ENCODE assay signal across 9 cellular contexts in the genomic region with DNA sequence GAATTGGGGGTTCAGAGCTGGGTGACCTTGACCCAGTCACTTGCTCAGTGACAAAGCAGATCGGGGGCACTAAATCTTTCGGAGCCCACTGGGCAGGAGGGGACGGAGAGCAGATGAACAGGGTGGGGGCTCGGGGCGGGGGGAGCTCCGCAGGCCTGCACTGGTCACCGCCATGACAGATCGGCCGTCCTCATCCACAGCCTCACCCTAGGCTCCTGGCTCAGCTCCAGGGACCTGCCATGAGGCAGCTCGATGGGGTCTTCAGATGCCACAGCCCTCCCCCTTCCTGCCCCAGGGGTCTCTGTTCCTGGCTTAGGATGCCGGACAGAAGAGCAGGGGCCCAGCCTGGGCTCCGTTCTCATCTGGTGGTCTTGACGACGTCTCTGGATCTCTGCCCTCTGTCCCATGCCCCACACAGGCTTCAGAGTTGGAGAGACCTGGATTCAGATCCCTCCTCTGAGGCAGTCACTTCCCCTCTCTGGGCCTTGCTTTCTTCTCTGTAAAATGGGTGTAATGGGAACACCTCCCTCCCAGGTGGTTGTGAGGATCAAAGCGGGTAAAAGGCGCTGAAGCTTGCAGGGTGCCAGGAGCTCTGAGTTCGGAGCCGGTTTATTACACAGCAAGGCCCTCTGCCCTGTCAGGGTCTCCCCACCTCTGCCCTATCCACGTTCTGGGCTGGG. TPM values are rescaled to one million over a fixed set of nuclear protein-coding genes. Genes with fewer than 3 reads are reported as not detected.
DNase-seq lines count a peak whose midpoint lies in the region; TF ChIP-seq lines count a peak whose summit lies in the region.
"Had no signal": no experiment of that assay in that cellular context is flagged by ENCODE, and none has a peak within 500 bp of the region (broad histone marks: within the 10 kb centered on the region; RNA-seq: fewer than 3 reads in every experiment).

No MANE protein-coding gene starts in this region.

- no peaks in the 10 kb centered on the region for H3K27me3 Mint-ChIP-seq in T-helper 1 cell treated with Interleukin-12 subunit alpha and Interleukin-12 subunit beta and Interleukin-4 antibody, amounts not matched to agents 30 μg/mL and 1 μg/mL, for 36 hours (ENCODE audit: low read depth)
- no peaks in the 10 kb centered on the region for H3K27me3 Mint-ChIP-seq in Calu3 (ENCODE audit: unreplicated experiment)

- TF ChIP-seq CTCF in WERI-Rb-1 (IDR thresholded peaks at IDR 0.05; ENCODE audit: low read depth, low read length) (no peak), fibroblast of the aortic adventitia (IDR thresholded peaks at IDR 0.05; ENCODE audit: insufficient read depth, low read length) (no peak), tibial nerve (IDR thresholded peaks at IDR 0.05) (no peak), Calu3 (IDR thresholded peaks at IDR 0.05; ENCODE audit: unreplicated experiment) (no peak)

- no peak for TF ChIP-seq POLR2A in tibial nerve (IDR thresholded peaks at IDR 0.05)

- CTCF ChIA-PET in Calu3 (lab: Charles Lee), result interaction anchor here (0.6 kb wide), 1 partner anchor 145 kb away, joined by 5 read pairs; no protein-coding TSS in a partner anchor

- H3K36me3 ChIP-seq in WERI-Rb-1 (peaks cover 6% of the 10 kb centered on the region), skeletal muscle satellite cell (ENCODE audit: insufficient read depth, low read length) (no peaks in the 10 kb centered on the region), tibial nerve (no peaks in the 10 kb centered on the region)

- peak overlapping the region; percentile 96 for H3K4me2 ChIP-seq in skeletal muscle satellite cell (ENCODE audit: low read length)

- peak overlapping the region; percentile 98 for H3K4me3 Mint-ChIP-seq in T-helper 1 cell treated with Interleukin-12 subunit alpha and Interleukin-12 subunit beta and Interleukin-4 antibody, amounts not matched to agents 30 μg/mL and 1 μg/mL, for 36 hours
- H3K4me3 Mint-ChIP-seq in Calu3 (ENCODE audit: low read depth, unreplicated experiment), result no peak overlapping the region

- peak overlapping the region; percentile 57 for H3K27ac Mint-ChIP-seq in T-helper 1 cell treated with Interleukin-12 subunit alpha and Interleukin-12 subunit beta and Interleukin-4 antibody, amounts not matched to agents 30 μg/mL and 1 μg/mL, for 36 hours
- no peak overlapping the region for H3K27ac Mint-ChIP-seq in Calu3 (ENCODE audit: unreplicated experiment)

- peaks cover 38% of the 10 kb centered on the region for H3K4me1 Mint-ChIP-seq in T-helper 1 cell treated with Interleukin-12 subunit alpha and Interleukin-12 subunit beta and Interleukin-4 antibody, amounts not matched to agents 30 μg/mL and 1 μg/mL, for 36 hours (ENCODE audit: low read depth)
- H3K4me1 Mint-ChIP-seq in Calu3 (ENCODE audit: low read depth, unreplicated experiment), result peaks cover 28% of the 10 kb centered on the region

- H3K4me1 ChIP-seq in skeletal muscle satellite cell (ENCODE audit: control insufficient read depth, insufficient read depth, low read length) (peaks cover 54% of the 10 kb centered on the region), tibial nerve (peaks cover 0 to 82% (median 53%) of the 10 kb centered on the region in 4 donors)

- H3K9ac ChIP-seq in skeletal muscle satellite cell (ENCODE audit: low read depth, low read length), result peak overlapping the region; percentile 83

- H3K4me3 ChIP-seq in WERI-Rb-1 (ENCODE audit: low read depth, low read length), result peak overlapping the region; percentile 85
- H3K4me3 ChIP-seq in fibroblast of the aortic adventitia (ENCODE audit: low read depth, low read length), result peak overlapping the region; percentile 82
- H3K4me3 ChIP-seq in skeletal muscle satellite cell (ENCODE audit: low read length), result peak overlapping the region; percentile 78
- no peak overlapping the region for H3K4me3 ChIP-seq in tibial nerve

- intact Hi-C loops in Calu3 (cut with micrococcal nuclease; ENCODE audit: unreplicated experiment), result loop anchor here (5.0 kb wide), 1 partner anchor 160 kb away; no protein-coding TSS in a partner anchor

- H3K27ac ChIP-seq in WERI-Rb-1, result peak overlapping the region; percentile 74; the same call in 1 of the 2 replicates
- H3K27ac ChIP-seq in tibial nerve, result peak overlapping the region in 2 of 4 donors; percentile 18 to 84

- TF ChIP-seq EP300 in tibial nerve (IDR thresholded peaks at IDR 0.05), result no peak

- no peaks in the 10 kb centered on the region for H3K9me3 Mint-ChIP-seq in T-helper 1 cell treated with Interleukin-12 subunit alpha and Interleukin-12 subunit beta and Interleukin-4 antibody, amounts not matched to agents 30 μg/mL and 1 μg/mL, for 36 hours
- no peaks in the 10 kb centered on the region for H3K9me3 Mint-ChIP-seq in Calu3 (ENCODE audit: low read depth, unreplicated experiment)

- H3K27me3 ChIP-seq in WERI-Rb-1 (ENCODE audit: insufficient read depth, low read depth, severe bottlenecking) (no peaks in the 10 kb centered on the region), skeletal muscle satellite cell (ENCODE audit: control insufficient read depth, insufficient read depth, low read length) (no peaks in the 10 kb centered on the region), tibial nerve (no peaks in the 10 kb centered on the region)

- BruUV-seq in Calu3 (replicated peaks; lab: Mats Ljungman, UMichigan), result no TSS peak

- 85% methylated on average over 16 to 19 of the region's 19 CpGs for WGBS in tibial nerve, 2 donors

- DNase-seq in T-helper 1 cell (no peak), WERI-Rb-1 (no peak), fibroblast of the aortic adventitia (ENCODE audit: low read depth) (no peak), A172 (ENCODE audit: low spot score) (no peak), tibial nerve (ENCODE audit: low spot score in 2 of 2) (no peak), Calu3 (no peak)
- DNase-seq: anterior cingulate cortex had no signal

- peaks cover 11% of the 10 kb centered on the region for H3K36me3 Mint-ChIP-seq in T-helper 1 cell treated with Interleukin-12 subunit alpha and Interleukin-12 subunit beta and Interleukin-4 antibody, amounts not matched to agents 30 μg/mL and 1 μg/mL, for 36 hours (ENCODE audit: low read depth)
- peaks cover 35% of the 10 kb centered on the region for H3K36me3 Mint-ChIP-seq in Calu3 (ENCODE audit: insufficient read depth, unreplicated experiment)

- H3K9me3 ChIP-seq in WERI-Rb-1 (ENCODE audit: severe bottlenecking) (no peaks in the 10 kb centered on the region), skeletal muscle satellite cell (replicated peaks; ENCODE audit: low read length) (no peaks in the 10 kb centered on the region), tibial nerve (no peaks in the 10 kb centered on the region)

RNA-seq across cellular contexts. Expression of gene KDM4B, which starts 3.0 kb away (rescaled TPM):
- total RNA-seq in fibroblast of the aortic adventitia (ENCODE audit: low replicate concordance) (13.5 and 17.3 TPM in 2 replicates), tibial nerve (10 to 100 TPM; 37.8 to 72.4 (median 57.2) TPM), Calu3 (2022) (13.9 and 15.2 TPM in 2 replicates)
- total RNA-seq in skeletal muscle satellite cell (2012; rRNA removed), result 18.0 and 18.8 TPM in 2 replicates
- 13.4 and 16.4 TPM in 2 replicates for total RNA-seq in A172 (2014; rRNA removed; shearing (Covaris generic))

Comparison
In these comparisons a context has a peak if more than half of its experiments do, and no peak if none do; other contexts are left out.
1. H3K4me3 ChIP-seq: peak in WERI-Rb-1 (single experiment), fibroblast of the aortic adventitia (single experiment) and skeletal muscle satellite cell (single experiment); none in tibial nerve (0 of 4).